1 cellular context compared by ENCODE assay signal in the genomic region with DNA sequence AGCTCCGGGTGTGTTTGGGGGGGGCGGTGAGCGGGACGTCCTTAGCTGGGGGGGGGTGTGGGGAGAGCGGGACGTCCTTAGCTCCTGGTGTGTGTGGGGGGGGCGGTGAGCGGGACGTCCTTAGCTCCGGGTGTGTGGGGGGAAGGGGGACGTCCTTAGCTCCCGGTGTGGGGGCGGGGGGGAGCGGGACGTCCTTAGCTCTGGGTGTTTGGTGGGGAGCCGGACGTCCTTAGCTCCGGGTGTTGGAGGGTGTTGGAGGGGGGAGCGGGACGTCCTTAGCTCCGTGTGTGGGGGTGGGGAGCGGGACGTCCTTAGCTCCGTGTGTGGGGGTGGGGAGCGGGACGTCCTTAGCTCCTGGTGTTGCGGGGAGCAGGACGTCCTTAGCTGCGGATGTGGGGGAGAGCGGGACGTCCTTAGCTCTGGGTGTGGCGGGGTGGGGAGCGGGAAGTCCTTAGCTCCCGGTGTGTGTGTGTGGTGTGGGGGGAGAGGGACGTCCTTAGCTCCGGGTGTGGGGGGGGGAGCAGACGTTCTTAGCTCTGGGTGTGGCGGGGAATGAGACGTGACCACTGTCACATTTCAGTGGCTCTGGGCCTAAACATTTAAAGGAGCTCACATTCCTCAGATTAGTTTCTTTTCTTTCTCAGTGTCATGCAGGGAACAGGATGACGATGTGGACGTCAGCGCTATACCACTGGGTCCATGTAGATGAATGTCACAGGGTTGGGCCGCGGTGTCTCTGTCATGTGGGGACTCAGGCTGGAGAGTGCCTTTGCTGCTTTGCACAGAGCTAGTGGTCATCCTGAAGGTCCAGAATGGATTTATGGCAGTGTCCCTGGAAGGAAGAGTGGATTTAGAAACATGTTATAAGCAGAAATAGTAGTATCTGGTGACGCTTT.
A peak's percentile ranks its signal among the peaks of the same experiment; 100 is the strongest.
TF ChIP-seq lines count a peak whose summit lies in the region.

No MANE protein-coding gene starts in this region.

TF ChIP-seq in K562, 482 proteins besides CTCF, POLR2A, EP300 and RAD21 (continued from another document and continues in another):
- TF ChIP-seq CEBPG (CRISPR knock-in tag; IDR thresholded peaks at IDR 0.05) (no peak), CEBPG (tag; conservative IDR thresholded peaks at IDR 0.05 in 1 of 2, IDR thresholded peaks at IDR 0.05 in 1 of 2) (no peak), NR2C1 (IDR thresholded peaks at IDR 0.05) (no peak), NR2C1 (tag; IDR thresholded peaks at IDR 0.05) (no peak), KHSRP (IDR thresholded peaks at IDR 0.05) (no peak; the same call in 1 of the 2 replicates), FOS (IDR thresholded peaks at IDR 0.05; ENCODE audit: extremely low read depth, insufficient read length) (no peak), MYC (IDR thresholded peaks at IDR 0.05; ENCODE audit: low read depth, low read length) (peak; percentile 57; the same call in 1 of the 2 replicates), MYC (CRISPR knock-in tag; IDR thresholded peaks at IDR 0.05; ENCODE audit: borderline replicate concordance, low read depth) (no peak), GATAD2A (IDR thresholded peaks at IDR 0.05) (peak; percentile 96), ETV1 (tag; conservative IDR thresholded peaks at IDR 0.05; ENCODE audit: low read depth) (peak; percentile 87), AFF1 (IDR thresholded peaks at IDR 0.05; ENCODE audit: low read depth in 1 of 2, partially characterized antibody in 2 of 2) (peak; percentile 71), ZBTB8A (IDR thresholded peaks at IDR 0.05; ENCODE audit: partially characterized antibody) (no peak), TEAD4 (IDR thresholded peaks at IDR 0.05; ENCODE audit: low read length) (peak; percentile 71), TEAD4 (CRISPR knock-in tag; IDR thresholded peaks at IDR 0.05; ENCODE audit: borderline replicate concordance) (no peak), GTF2A2 (tag; IDR thresholded peaks at IDR 0.05) (peak; percentile 71; the same call in 1 of the 2 replicates), CBX2 (IDR thresholded peaks at IDR 0.05; ENCODE audit: insufficient read depth, low read length, poor library complexity, severe bottlenecking) (no peak), CHD2 (IDR thresholded peaks at IDR 0.05; ENCODE audit: low read depth, low read length) (peak; percentile 68), MXD1 (CRISPR knock-in tag; IDR thresholded peaks at IDR 0.05; ENCODE audit: borderline replicate concordance, poor library complexity, severe bottlenecking) (no peak), THRB (CRISPR knock-in tag; conservative IDR thresholded peaks at IDR 0.05) (0 out of 2 replicates have a peak, but pooled peaks have one; percentile 8), CXXC5 (CRISPR knock-in tag; IDR thresholded peaks at IDR 0.05) (peak; percentile 88), MYBL2 (IDR thresholded peaks at IDR 0.05; ENCODE audit: low read depth) (no peak), MYBL2 (CRISPR knock-in tag; IDR thresholded peaks at IDR 0.05; ENCODE audit: borderline replicate concordance) (no peak), TAF1 (IDR thresholded peaks at IDR 0.05; ENCODE audit: control insufficient read depth, extremely low read depth, insufficient read depth, low read length, severe bottlenecking) (peak; percentile 61), ZNF583 (CRISPR knock-in tag; IDR thresholded peaks at IDR 0.05) (no peak), ZNF324 (CRISPR knock-in tag; IDR thresholded peaks at IDR 0.05) (0 out of 2 replicates have a peak, but pooled peaks have one; percentile 33), POLR2AphosphoS2 (IDR thresholded peaks at IDR 0.05; ENCODE audit: low read length) (0 out of 2 replicates have a peak, but pooled peaks have one; percentile 54), NFIX (CRISPR knock-in tag; IDR thresholded peaks at IDR 0.05; ENCODE audit: low read depth) (no peak), MAX (CRISPR knock-in tag; IDR thresholded peaks at IDR 0.05) (peak; percentile 66; the same call in 1 of the 2 replicates), ELF2 (CRISPR knock-in tag; IDR thresholded peaks at IDR 0.05) (no peak), TOE1 (IDR thresholded peaks at IDR 0.05; ENCODE audit: borderline replicate concordance) (peak; percentile 78), TOE1 (CRISPR knock-in tag; IDR thresholded peaks at IDR 0.05; ENCODE audit: borderline replicate concordance, low read depth) (0 out of 2 replicates have a peak, but pooled peaks have one; percentile 69), ZNF311 (CRISPR knock-in tag; IDR thresholded peaks at IDR 0.05) (no peak)
- TF ChIP-seq, protein P1, sequence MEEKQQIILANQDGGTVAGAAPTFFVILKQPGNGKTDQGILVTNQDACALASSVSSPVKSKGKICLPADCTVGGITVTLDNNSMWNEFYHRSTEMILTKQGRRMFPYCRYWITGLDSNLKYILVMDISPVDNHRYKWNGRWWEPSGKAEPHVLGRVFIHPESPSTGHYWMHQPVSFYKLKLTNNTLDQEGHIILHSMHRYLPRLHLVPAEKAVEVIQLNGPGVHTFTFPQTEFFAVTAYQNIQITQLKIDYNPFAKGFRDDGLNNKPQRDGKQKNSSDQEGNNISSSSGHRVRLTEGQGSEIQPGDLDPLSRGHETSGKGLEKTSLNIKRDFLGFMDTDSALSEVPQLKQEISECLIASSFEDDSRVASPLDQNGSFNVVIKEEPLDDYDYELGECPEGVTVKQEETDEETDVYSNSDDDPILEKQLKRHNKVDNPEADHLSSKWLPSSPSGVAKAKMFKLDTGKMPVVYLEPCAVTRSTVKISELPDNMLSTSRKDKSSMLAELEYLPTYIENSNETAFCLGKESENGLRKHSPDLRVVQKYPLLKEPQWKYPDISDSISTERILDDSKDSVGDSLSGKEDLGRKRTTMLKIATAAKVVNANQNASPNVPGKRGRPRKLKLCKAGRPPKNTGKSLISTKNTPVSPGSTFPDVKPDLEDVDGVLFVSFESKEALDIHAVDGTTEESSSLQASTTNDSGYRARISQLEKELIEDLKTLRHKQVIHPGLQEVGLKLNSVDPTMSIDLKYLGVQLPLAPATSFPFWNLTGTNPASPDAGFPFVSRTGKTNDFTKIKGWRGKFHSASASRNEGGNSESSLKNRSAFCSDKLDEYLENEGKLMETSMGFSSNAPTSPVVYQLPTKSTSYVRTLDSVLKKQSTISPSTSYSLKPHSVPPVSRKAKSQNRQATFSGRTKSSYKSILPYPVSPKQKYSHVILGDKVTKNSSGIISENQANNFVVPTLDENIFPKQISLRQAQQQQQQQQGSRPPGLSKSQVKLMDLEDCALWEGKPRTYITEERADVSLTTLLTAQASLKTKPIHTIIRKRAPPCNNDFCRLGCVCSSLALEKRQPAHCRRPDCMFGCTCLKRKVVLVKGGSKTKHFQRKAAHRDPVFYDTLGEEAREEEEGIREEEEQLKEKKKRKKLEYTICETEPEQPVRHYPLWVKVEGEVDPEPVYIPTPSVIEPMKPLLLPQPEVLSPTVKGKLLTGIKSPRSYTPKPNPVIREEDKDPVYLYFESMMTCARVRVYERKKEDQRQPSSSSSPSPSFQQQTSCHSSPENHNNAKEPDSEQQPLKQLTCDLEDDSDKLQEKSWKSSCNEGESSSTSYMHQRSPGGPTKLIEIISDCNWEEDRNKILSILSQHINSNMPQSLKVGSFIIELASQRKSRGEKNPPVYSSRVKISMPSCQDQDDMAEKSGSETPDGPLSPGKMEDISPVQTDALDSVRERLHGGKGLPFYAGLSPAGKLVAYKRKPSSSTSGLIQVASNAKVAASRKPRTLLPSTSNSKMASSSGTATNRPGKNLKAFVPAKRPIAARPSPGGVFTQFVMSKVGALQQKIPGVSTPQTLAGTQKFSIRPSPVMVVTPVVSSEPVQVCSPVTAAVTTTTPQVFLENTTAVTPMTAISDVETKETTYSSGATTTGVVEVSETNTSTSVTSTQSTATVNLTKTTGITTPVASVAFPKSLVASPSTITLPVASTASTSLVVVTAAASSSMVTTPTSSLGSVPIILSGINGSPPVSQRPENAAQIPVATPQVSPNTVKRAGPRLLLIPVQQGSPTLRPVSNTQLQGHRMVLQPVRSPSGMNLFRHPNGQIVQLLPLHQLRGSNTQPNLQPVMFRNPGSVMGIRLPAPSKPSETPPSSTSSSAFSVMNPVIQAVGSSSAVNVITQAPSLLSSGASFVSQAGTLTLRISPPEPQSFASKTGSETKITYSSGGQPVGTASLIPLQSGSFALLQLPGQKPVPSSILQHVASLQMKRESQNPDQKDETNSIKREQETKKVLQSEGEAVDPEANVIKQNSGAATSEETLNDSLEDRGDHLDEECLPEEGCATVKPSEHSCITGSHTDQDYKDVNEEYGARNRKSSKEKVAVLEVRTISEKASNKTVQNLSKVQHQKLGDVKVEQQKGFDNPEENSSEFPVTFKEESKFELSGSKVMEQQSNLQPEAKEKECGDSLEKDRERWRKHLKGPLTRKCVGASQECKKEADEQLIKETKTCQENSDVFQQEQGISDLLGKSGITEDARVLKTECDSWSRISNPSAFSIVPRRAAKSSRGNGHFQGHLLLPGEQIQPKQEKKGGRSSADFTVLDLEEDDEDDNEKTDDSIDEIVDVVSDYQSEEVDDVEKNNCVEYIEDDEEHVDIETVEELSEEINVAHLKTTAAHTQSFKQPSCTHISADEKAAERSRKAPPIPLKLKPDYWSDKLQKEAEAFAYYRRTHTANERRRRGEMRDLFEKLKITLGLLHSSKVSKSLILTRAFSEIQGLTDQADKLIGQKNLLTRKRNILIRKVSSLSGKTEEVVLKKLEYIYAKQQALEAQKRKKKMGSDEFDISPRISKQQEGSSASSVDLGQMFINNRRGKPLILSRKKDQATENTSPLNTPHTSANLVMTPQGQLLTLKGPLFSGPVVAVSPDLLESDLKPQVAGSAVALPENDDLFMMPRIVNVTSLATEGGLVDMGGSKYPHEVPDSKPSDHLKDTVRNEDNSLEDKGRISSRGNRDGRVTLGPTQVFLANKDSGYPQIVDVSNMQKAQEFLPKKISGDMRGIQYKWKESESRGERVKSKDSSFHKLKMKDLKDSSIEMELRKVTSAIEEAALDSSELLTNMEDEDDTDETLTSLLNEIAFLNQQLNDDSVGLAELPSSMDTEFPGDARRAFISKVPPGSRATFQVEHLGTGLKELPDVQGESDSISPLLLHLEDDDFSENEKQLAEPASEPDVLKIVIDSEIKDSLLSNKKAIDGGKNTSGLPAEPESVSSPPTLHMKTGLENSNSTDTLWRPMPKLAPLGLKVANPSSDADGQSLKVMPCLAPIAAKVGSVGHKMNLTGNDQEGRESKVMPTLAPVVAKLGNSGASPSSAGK (IDR thresholded peaks at IDR 0.05), result peak; percentile 70
- TF ChIP-seq, protein P2, sequence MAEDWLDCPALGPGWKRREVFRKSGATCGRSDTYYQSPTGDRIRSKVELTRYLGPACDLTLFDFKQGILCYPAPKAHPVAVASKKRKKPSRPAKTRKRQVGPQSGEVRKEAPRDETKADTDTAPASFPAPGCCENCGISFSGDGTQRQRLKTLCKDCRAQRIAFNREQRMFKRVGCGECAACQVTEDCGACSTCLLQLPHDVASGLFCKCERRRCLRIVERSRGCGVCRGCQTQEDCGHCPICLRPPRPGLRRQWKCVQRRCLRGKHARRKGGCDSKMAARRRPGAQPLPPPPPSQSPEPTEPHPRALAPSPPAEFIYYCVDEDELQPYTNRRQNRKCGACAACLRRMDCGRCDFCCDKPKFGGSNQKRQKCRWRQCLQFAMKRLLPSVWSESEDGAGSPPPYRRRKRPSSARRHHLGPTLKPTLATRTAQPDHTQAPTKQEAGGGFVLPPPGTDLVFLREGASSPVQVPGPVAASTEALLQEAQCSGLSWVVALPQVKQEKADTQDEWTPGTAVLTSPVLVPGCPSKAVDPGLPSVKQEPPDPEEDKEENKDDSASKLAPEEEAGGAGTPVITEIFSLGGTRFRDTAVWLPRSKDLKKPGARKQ (CRISPR knock-in tag; IDR thresholded peaks at IDR 0.05), result no peak
- TF ChIP-seq, protein P3, sequence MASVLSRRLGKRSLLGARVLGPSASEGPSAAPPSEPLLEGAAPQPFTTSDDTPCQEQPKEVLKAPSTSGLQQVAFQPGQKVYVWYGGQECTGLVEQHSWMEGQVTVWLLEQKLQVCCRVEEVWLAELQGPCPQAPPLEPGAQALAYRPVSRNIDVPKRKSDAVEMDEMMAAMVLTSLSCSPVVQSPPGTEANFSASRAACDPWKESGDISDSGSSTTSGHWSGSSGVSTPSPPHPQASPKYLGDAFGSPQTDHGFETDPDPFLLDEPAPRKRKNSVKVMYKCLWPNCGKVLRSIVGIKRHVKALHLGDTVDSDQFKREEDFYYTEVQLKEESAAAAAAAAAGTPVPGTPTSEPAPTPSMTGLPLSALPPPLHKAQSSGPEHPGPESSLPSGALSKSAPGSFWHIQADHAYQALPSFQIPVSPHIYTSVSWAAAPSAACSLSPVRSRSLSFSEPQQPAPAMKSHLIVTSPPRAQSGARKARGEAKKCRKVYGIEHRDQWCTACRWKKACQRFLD (CRISPR knock-in tag; IDR thresholded peaks at IDR 0.05), result peak; percentile 10; the same call in 1 of the 2 replicates
